Comparison of ENCODE assay signal across 19 cellular contexts in the genomic region with DNA sequence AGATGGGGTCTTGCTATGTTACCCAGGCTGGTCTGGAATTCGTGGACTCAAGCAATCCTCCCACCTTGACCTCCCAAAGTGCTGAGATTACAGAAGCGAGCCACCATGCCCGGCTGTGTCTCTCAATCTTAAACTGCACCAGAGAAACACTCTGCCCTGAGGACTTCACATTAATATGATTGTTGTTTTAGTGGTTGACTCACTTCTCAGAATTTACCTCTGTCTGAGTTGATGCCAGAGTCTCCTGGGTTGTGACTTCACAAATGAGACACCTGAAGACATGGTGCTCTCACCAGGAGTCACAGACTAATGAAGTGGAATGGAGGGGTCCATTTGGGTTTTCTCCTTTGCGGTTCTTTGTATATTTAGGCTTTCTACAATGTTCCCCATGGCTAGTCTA.
"Had no signal": no experiment of that assay in that cellular context is flagged by ENCODE, and none has a peak within 500 bp of the region (broad histone marks: within the 10 kb centered on the region; RNA-seq: fewer than 3 reads in every experiment).

No MANE protein-coding gene starts in this region.

- H3K4me3 ChIP-seq: adrenal gland, ascending aorta, coronary artery, sigmoid colon, thoracic aorta had no signal

- H3K9me3 ChIP-seq: adrenal gland had no signal

- ATAC-seq: activated CD8-positive, alpha-beta T cell treated with anti-CD3 and anti-CD28 coated beads, Interleukin-2, amount 10 ng/mL, durations not matched to agents 7 days and 5 days; left ventricle myocardium superior; natural killer cell; T-cell had no signal

- FAIRE-seq: TTC549 had no signal

- H3K4me1 ChIP-seq: adrenal gland, ascending aorta, sigmoid colon had no signal

- H3K27ac ChIP-seq: adrenal gland, ascending aorta, coronary artery, sigmoid colon, thoracic aorta, WERI-Rb-1 had no signal

- DNase-seq: activated CD4-positive, alpha-beta T cell treated with anti-CD3 and anti-CD28 coated beads, Interleukin-2, amount 10 ng/mL, durations not matched to agents 7 days and 5 days; activated CD4-positive, CD25-positive, alpha-beta regulatory T cell treated with anti-CD3 and anti-CD28 coated beads, Interleukin-2, amount 50 U/mL, for 72 hours; activated CD8-positive, alpha-beta T cell treated with anti-CD3 and anti-CD28 coated beads, Interleukin-2, amount 10 ng/mL, durations not matched to agents 7 days and 5 days; activated naive CD4-positive, alpha-beta T cell; adrenal gland; foreskin fibroblast; left ventricle myocardium superior; midbrain; natural killer cell; retina; sigmoid colon; stimulated activated CD4-positive, alpha-beta T cell treated with anti-CD3 and anti-CD28 coated beads, Interleukin-4, amount 100 ng/mL, for 1 hour; stimulated activated naive CD4-positive, alpha-beta T cell; T-cell; WERI-Rb-1 had no signal

- H3K27me3 ChIP-seq: adrenal gland, ascending aorta, sigmoid colon had no signal

- H3K36me3 ChIP-seq: adrenal gland, ascending aorta, sigmoid colon, thoracic aorta, WERI-Rb-1 had no signal
